8 cellular contexts compared by ENCODE assay signal in the genomic region with DNA sequence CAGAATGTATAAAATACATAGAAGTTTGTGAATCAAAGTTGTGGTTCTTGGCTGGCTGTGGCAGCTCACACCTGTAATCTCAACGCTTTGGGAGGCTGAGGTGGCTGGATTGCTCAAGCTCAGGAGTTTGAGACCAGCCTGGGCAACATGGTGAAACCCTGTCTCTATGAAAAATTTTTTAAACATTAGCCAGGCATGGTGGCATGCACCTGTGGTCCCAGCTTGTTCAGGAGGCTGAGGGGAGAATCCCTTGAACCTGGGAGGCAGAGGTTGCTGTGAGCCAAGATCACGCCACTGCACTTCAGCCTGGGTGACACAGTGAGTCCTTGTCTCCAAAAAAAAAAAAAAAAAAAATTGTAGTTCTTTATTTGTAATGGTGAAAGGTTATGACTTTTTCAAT.
"Had no signal": no experiment of that assay in that cellular context is flagged by ENCODE, and none has a peak within 500 bp of the region (broad histone marks: within the 10 kb centered on the region; RNA-seq: fewer than 3 reads in every experiment).

No MANE protein-coding gene starts in this region.

- DNase-seq: GDM1, GF-D8 had no signal

- FAIRE-seq: G401.6, GM12878, GM12891, GM12892, GM18507, GM19239 had no signal

- H3K4me3 ChIP-seq: GM12878 had no signal

- ATAC-seq: GM12878 had no signal
